In genomic region chr10:80964955-80965614, GRCh38 we compare ENCODE assay signal across 13 cellular contexts.
DNase-seq lines count a peak whose midpoint lies in the region; ATAC-seq and TF ChIP-seq lines count a peak whose summit lies in the region.
"Had no signal": no experiment of that assay in that cellular context is flagged by ENCODE, and none has a peak within 500 bp of the region (broad histone marks: within the 10 kb centered on the region; RNA-seq: fewer than 3 reads in every experiment).

No MANE protein-coding gene starts in this region.

- H3K9me3 ChIP-seq in OCI-LY3 (ENCODE audit: insufficient read depth, low read length) = no peaks in the 10 kb centered on the region
- H3K9me3 ChIP-seq: esophagus muscularis mucosa had no signal

- no peaks in the 10 kb centered on the region for H3K79me2 ChIP-seq in OCI-LY3 (ENCODE audit: low read length)

- no peaks in the 10 kb centered on the region for H3K36me3 ChIP-seq in OCI-LY3 (replicated peaks; ENCODE audit: low read depth, low read length)
- H3K36me3 ChIP-seq: esophagus muscularis mucosa had no signal

- no peak overlapping the region; the same call in 1 of the 2 replicates for H3K27ac ChIP-seq in OCI-LY3 (ENCODE audit: low read length)
- H3K27ac ChIP-seq: esophagus muscularis mucosa had no signal

- H3K4me2 ChIP-seq in OCI-LY3 (ENCODE audit: low read length) = peak overlapping the region; percentile 30

- H4K20me1 ChIP-seq in OCI-LY3 (ENCODE audit: insufficient read depth, low read length) = no peaks in the 10 kb centered on the region

- no peak overlapping the region for H3K9ac ChIP-seq in OCI-LY3 (ENCODE audit: low read length)

- no peaks in the 10 kb centered on the region for H3K27me3 ChIP-seq in OCI-LY3 (ENCODE audit: low read depth, low read length)
- H3K27me3 ChIP-seq: esophagus muscularis mucosa had no signal

- TF ChIP-seq CTCF in OCI-LY3 (IDR thresholded peaks at IDR 0.05; ENCODE audit: low read depth, low read length) = no peak

- 0 out of 2 replicates have a peak overlapping the region, but pooled peaks have one; percentile 0 for H3K4me3 ChIP-seq in OCI-LY3 (ENCODE audit: low read length)
- H3K4me3 ChIP-seq: esophagus muscularis mucosa had no signal

- H3K4me1 ChIP-seq in OCI-LY3 (ENCODE audit: low read length) = peaks cover 12% of the 10 kb centered on the region
- H3K4me1 ChIP-seq: esophagus muscularis mucosa had no signal

- intact Hi-C loops in sciatic nerve (cut with DNase I) = no loop called here

- no peak for DNase-seq in DMS53 treated with DMSO at 0.1 percent for 48 hours (lab: John Stamatoyannopoulos, UW; ENCODE audit: unreplicated experiment)
- no peak for DNase-seq in sciatic nerve (ENCODE audit: low spot score)
- DNase-seq in GM19238 (ENCODE audit: insufficient read length, low spot score) = no peak
- DNase-seq: CD4-positive, CD25-positive, alpha-beta regulatory T cell; naive B cell; NCI-H1436 treated with DMSO at 0.1 percent for 48 hours; RPMI8226 had no signal

- ATAC-seq in GM18502 (IDR thresholded peaks at IDR 0.05; ENCODE audit: poor library complexity, unreplicated experiment) (peak; percentile 83), GM21423 (IDR thresholded peaks at IDR 0.05; ENCODE audit: unreplicated experiment) (peak; percentile 76), HG03066 (IDR thresholded peaks at IDR 0.05; ENCODE audit: low read depth, unreplicated experiment) (peak; percentile 69), sciatic nerve (no peak), HG03045 (IDR thresholded peaks at IDR 0.05; ENCODE audit: unreplicated experiment) (no peak)

- no peak overlapping the region for H2AFZ ChIP-seq in OCI-LY3 (ENCODE audit: low read depth, low read length)

Comparison
In these comparisons a context has a peak if more than half of its experiments do, and no peak if none do; other contexts are left out.
1. ATAC-seq: peak in GM18502 (single experiment), GM21423 (single experiment) and HG03066 (single experiment); none in sciatic nerve (single experiment) and HG03045 (single experiment).